In the genomic region with DNA sequence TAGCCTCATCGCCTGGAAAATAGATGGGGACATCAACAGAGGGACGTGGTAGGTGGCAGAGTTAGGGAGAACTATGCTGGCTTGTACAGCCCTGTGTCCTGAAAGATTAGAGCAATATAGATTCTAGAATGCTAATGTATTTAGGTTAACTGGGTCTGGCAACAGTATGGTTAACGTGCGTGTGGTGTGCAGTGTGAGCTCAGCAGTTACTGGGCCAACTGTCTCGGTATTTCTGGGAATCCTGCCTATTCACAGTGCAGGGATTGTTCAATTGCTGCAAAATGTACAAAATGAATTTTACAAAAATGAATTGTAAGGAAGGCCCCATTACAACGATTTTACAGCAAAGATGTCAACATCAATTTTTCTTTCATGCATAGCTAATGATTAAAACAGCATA, we compare ENCODE assay signal across 12 cellular contexts. TPM values are rescaled to one million over a fixed set of nuclear protein-coding genes. Genes with fewer than 3 reads are reported as not detected.
DNase-seq lines count a peak whose midpoint lies in the region; ATAC-seq and TF ChIP-seq lines count a peak whose summit lies in the region.
"Had no signal": no experiment of that assay in that cellular context is flagged by ENCODE, and none has a peak within 500 bp of the region (broad histone marks: within the 10 kb centered on the region; RNA-seq: fewer than 3 reads in every experiment).

No MANE protein-coding gene starts in this region.

- H3K4me1 ChIP-seq in right atrium auricular region (peaks cover 0 to 38% of the 10 kb centered on the region in 2 donors), endocrine pancreas (ENCODE audit: control insufficient read depth, insufficient read depth, low read length) (peaks cover 46% of the 10 kb centered on the region), left lung (peaks cover 0 to 5% of the 10 kb centered on the region in 2 donors), uterus (peaks cover 0 to 31% of the 10 kb centered on the region in 2 donors), ovary (ENCODE audit: insufficient read depth) (peaks cover 4% of the 10 kb centered on the region)

- no peak for TF ChIP-seq EP300 in ovary (IDR thresholded peaks at IDR 0.05)

- H3K4me3 ChIP-seq in right atrium auricular region (no peak overlapping the region), endocrine pancreas (ENCODE audit: control insufficient read depth, insufficient read depth, low read length) (peak overlapping the region; percentile 40), left lung (no peak overlapping the region), uterus (no peak overlapping the region), ovary (no peak overlapping the region)

- H3K27ac ChIP-seq in right atrium auricular region (no peak overlapping the region), left lung (no peak overlapping the region), uterus (peak overlapping the region; percentile 32 to 73), ovary (no peak overlapping the region)
- H3K27ac ChIP-seq: KMS-11 had no signal

- peak; percentile 73 for ATAC-seq in Right ventricle myocardium inferior
- peak; percentile 61 for ATAC-seq in left lung
- ATAC-seq: left colon; natural killer cell treated with Interleukin-12 subunit alpha and Interleukin-12 subunit beta and Interleukin-15 and Interleukin-18, amount 100 ng/mL, for 72 hours had no signal

- 26 to 28% (median 28%) methylated on average over 6 of the region's 6 CpGs for WGBS in ovary, 3 donors

- no peak overlapping the region for H3K9ac ChIP-seq in endocrine pancreas (ENCODE audit: control insufficient read depth, insufficient read depth, low read length)
- H3K9ac ChIP-seq: KMS-11 had no signal

- intact Hi-C loops in Right ventricle myocardium inferior (cut with DNase I) = no loop called here
- intact Hi-C loops in left lung (cut with DNase I) = no loop called here
- intact Hi-C loops in uterus (cut with DNase I; ENCODE audit: low total_unique reads) = no loop called here
- intact Hi-C loops in ovary (cut with DNase I) = no loop called here

- TF ChIP-seq POLR2A in uterus (IDR thresholded peaks at IDR 0.05) (no peak), ovary (IDR thresholded peaks at IDR 0.05) (no peak)

- H3K9me3 ChIP-seq in right atrium auricular region = no peaks in the 10 kb centered on the region
- H3K9me3 ChIP-seq in endocrine pancreas (ENCODE audit: control insufficient read depth, low read length) = no peaks in the 10 kb centered on the region
- H3K9me3 ChIP-seq in left lung = no peaks in the 10 kb centered on the region
- H3K9me3 ChIP-seq in uterus = no peaks in the 10 kb centered on the region
- H3K9me3 ChIP-seq in ovary = no peaks in the 10 kb centered on the region

- H3K27me3 ChIP-seq in right atrium auricular region = no peaks in the 10 kb centered on the region
- H3K27me3 ChIP-seq in endocrine pancreas (ENCODE audit: control insufficient read depth, insufficient read depth, low read length) = no peaks in the 10 kb centered on the region
- no peaks in the 10 kb centered on the region for H3K27me3 ChIP-seq in left lung
- H3K27me3 ChIP-seq in uterus = no peaks in the 10 kb centered on the region
- no peaks in the 10 kb centered on the region for H3K27me3 ChIP-seq in ovary

- TF ChIP-seq CTCF in right atrium auricular region (IDR thresholded peaks at IDR 0.05) = no peak
- no peak for TF ChIP-seq CTCF in left lung (IDR thresholded peaks at IDR 0.05)
- no peak for TF ChIP-seq CTCF in uterus (IDR thresholded peaks at IDR 0.05)
- TF ChIP-seq CTCF in ovary (IDR thresholded peaks at IDR 0.05) = no peak
- TF ChIP-seq CTCF in GM13977 (IDR thresholded peaks at IDR 0.05; ENCODE audit: extremely low read depth, insufficient read depth, missing control alignments) = no peak

- DNase-seq in Right ventricle myocardium inferior (ENCODE audit: missing footprints) (no peak), right atrium auricular region (ENCODE audit: low spot score) (no peak), left lung (no peak), uterus (peak in 1 of 2 donors; percentile 40), ovary (no peak), NCI-H146 treated with DMSO at 0.1 percent for 48 hours (lab: John Stamatoyannopoulos, UW; ENCODE audit: unreplicated experiment) (no peak), GM13977 (ENCODE audit: low spot score) (no peak)
- DNase-seq: left colon, trophoblast cell had no signal

- H3K36me3 ChIP-seq in right atrium auricular region (peaks cover 3% of the 10 kb centered on the region), endocrine pancreas (ENCODE audit: control insufficient read depth, insufficient read depth, low read length) (no peaks in the 10 kb centered on the region), left lung (peaks cover 0 to 13% of the 10 kb centered on the region in 2 donors), uterus (no peaks in the 10 kb centered on the region), ovary (no peaks in the 10 kb centered on the region)

- in situ Hi-C loops in GM13977 (cut with MboI; ENCODE audit: low pct_unique_long_range_greater_than_20kb, low sequenced_read_pairs, unreplicated experiment) = no loop called here

RNA-seq across cellular contexts. Expression of a gene that starts 20.6 kb away (rescaled TPM):
- total RNA-seq in Right ventricle myocardium inferior (45.4 TPM), right atrium auricular region (10 to 100 TPM; 24.3 to 29.8 TPM), left lung (10 to 100 TPM; 14.1 to 18.7 TPM), uterus (100 to 1,000 TPM in 2 of 4 donors, 10 to 100 TPM in 2; 84.0 to 184 (median 112) TPM), ovary (10 to 100 TPM; 27.7 to 73.7 (median 47.7) TPM)
- polyA plus RNA-seq in ovary = 10 to 100 TPM; 35.0 to 49.8 TPM

Comparison
In these comparisons a context has a peak if more than half of its experiments do, and no peak if none do; other contexts are left out.
1. H3K27ac ChIP-seq: peak in uterus (2 of 2); none in right atrium auricular region (0 of 2), left lung (0 of 2) and ovary (0 of 2).